33 cellular contexts compared by ENCODE assay signal in genomic region chr9:99385215-99385614, GRCh38.
DNase-seq lines count a peak whose midpoint lies in the region; ATAC-seq, FAIRE-seq and TF ChIP-seq lines count a peak whose summit lies in the region.
"Had no signal": no experiment of that assay in that cellular context is flagged by ENCODE, and none has a peak within 500 bp of the region (broad histone marks: within the 10 kb centered on the region; RNA-seq: fewer than 3 reads in every experiment).

No MANE protein-coding gene starts in this region.

- H3K79me2 ChIP-seq in HepG2 (ENCODE audit: insufficient read depth, low read length) = no peaks in the 10 kb centered on the region

- H3K27ac ChIP-seq in HepG2 (ENCODE audit: extremely low read length, insufficient read depth, low read length) (no peak overlapping the region), right lobe of liver (no peak overlapping the region), SK-N-MC (peak overlapping the region; percentile 42; the same call in 1 of the 2 replicates), neuronal stem cell (replicated peaks; ENCODE audit: low read length) (no peak overlapping the region), prostate gland (no peak overlapping the region)
- H3K27ac ChIP-seq: cardiac muscle cell, ovary, Peyer's patch, thoracic aorta, WERI-Rb-1 had no signal

- H3K36me3 ChIP-seq in HepG2 (replicated peaks in 1 of 2; ENCODE audit: control insufficient read depth in 1 of 2, insufficient read depth in 2 of 2, low read length in 2 of 2) (no peaks in the 10 kb centered on the region), right lobe of liver (no peaks in the 10 kb centered on the region), SK-N-MC (ENCODE audit: insufficient read depth, low read length) (no peaks in the 10 kb centered on the region), neuronal stem cell (replicated peaks in 1 of 2; ENCODE audit: control insufficient read depth in 2 of 2, insufficient read depth in 2 of 2, low read length in 2 of 2) (no peaks in the 10 kb centered on the region), prostate gland (no peaks in the 10 kb centered on the region)
- H3K36me3 ChIP-seq: cardiac muscle cell, HAP-1, ovary, Peyer's patch, thoracic aorta, WERI-Rb-1 had no signal

- FAIRE-seq in HepG2 (lab: Jason Lieb, UNC) = no peak
- FAIRE-seq: D721Med, islet of Langerhans, small intestine, urothelium cell line had no signal

- no peak for TF ChIP-seq POLR2A in HepG2 (IDR thresholded peaks at IDR 0.05; ENCODE audit: insufficient read depth in 1 of 2, low read depth in 2 of 2, low read length in 2 of 2)
- TF ChIP-seq POLR2A in right lobe of liver (IDR thresholded peaks at IDR 0.05) = no peak
- TF ChIP-seq POLR2A in prostate gland (IDR thresholded peaks at IDR 0.05) = no peak

- H2AK5ac ChIP-seq in neuronal stem cell (ENCODE audit: low read depth, low read length) = no peak overlapping the region

- H3K79me1 ChIP-seq in neuronal stem cell (ENCODE audit: low read depth, low read length) = no peaks in the 10 kb centered on the region

- H3K14ac ChIP-seq in neuronal stem cell (ENCODE audit: low read length) = no peak overlapping the region

- H2BK120ac ChIP-seq in neuronal stem cell (ENCODE audit: low read depth, low read length) = no peak overlapping the region

- BruUV-seq in HepG2 (replicated peaks; lab: Mats Ljungman, UMichigan) = no TSS peak

- H3K9me3 ChIP-seq in HepG2 (ENCODE audit: low read length) = no peaks in the 10 kb centered on the region
- no peaks in the 10 kb centered on the region for H3K9me3 ChIP-seq in right lobe of liver
- H3K9me3 ChIP-seq in SK-N-MC (ENCODE audit: low read depth, low read length) = no peaks in the 10 kb centered on the region
- no peaks in the 10 kb centered on the region for H3K9me3 ChIP-seq in neuronal stem cell (replicated peaks in 1 of 2; ENCODE audit: control insufficient read depth in 2 of 2, insufficient read depth in 1 of 2, low read depth in 1 of 2, low read length in 2 of 2)
- no peaks in the 10 kb centered on the region for H3K9me3 ChIP-seq in prostate gland
- H3K9me3 ChIP-seq: HAP-1, ovary, Peyer's patch, thoracic aorta had no signal

- no peak for DNase-seq in HepG2 (ENCODE audit: low spot score)
- DNase-seq in right lobe of liver = no peak
- DNase-seq in SK-N-MC (ENCODE audit: low read depth, low spot score) = no peak
- no peak for DNase-seq in neuronal stem cell (ENCODE audit: low spot score)
- no peak for DNase-seq in NCI-H526 treated with DMSO at 0.1 percent for 48 hours (lab: John Stamatoyannopoulos, UW)
- DNase-seq in prostate gland (ENCODE audit: low spot score) = no peak
- no peak for DNase-seq in superior temporal gyrus (ENCODE audit: extremely low spot score)
- DNase-seq: activated CD4-positive, alpha-beta T cell treated with anti-CD3 and anti-CD28 coated beads, Interleukin-2, amount 10 ng/mL, durations not matched to agents 24 days and 14 days; activated effector memory CD4-positive, alpha-beta T cell treated with Interleukin-2 at 50 U/mL for 16 hours; aorta; CD4-positive, alpha-beta T cell; cortex of kidney; effector memory CD8-positive, alpha-beta T cell; erythroblast; NCI-H1048; NCI-H187; NCI-H526; nephron progenitor cell; ovary; Peyer's patch; SIG-M5; small intestine; stimulated activated CD4-positive, alpha-beta T cell treated with anti-CD3 and anti-CD28 coated beads, Interleukin-1b, Interleukin-23, amount 100 ng/mL, for 48 hours; T-helper 9 cell; WERI-Rb-1 had no signal

- H3K4me2 ChIP-seq in HepG2 (ENCODE audit: low read depth, low read length) (no peak overlapping the region), neuronal stem cell (ENCODE audit: insufficient read depth, low read length, poor library complexity, severe bottlenecking) (no peak overlapping the region)

- CTCF ChIA-PET in HepG2 (lab: Yijun Ruan, JAX; ENCODE audit: low intra/inter-chr PET ratio, low total read pairs) = no interaction called here

- H3K4me1 ChIP-seq in HepG2 (ENCODE audit: insufficient read depth, low read length) (peaks cover 31% of the 10 kb centered on the region), right lobe of liver (no peaks in the 10 kb centered on the region), neuronal stem cell (ENCODE audit: control insufficient read depth in 2 of 2, insufficient read depth in 1 of 2, low read depth in 1 of 2, low read length in 2 of 2) (peaks cover 0 to 3% of the 10 kb centered on the region in 2 donors), prostate gland (replicated peaks) (no peaks in the 10 kb centered on the region)
- H3K4me1 ChIP-seq: HAP-1, Peyer's patch had no signal

- no peaks in the 10 kb centered on the region for H4K20me1 ChIP-seq in HepG2 (ENCODE audit: insufficient read depth, low read length)

- no peak overlapping the region for H4K8ac ChIP-seq in neuronal stem cell (ENCODE audit: low read depth, low read length)

- TF ChIP-seq RAD21 in HepG2 (CRISPR knock-in tag; IDR thresholded peaks at IDR 0.05) = no peak

- H3K18ac ChIP-seq in neuronal stem cell (ENCODE audit: low read length) = no peak overlapping the region

- H3K23ac ChIP-seq in neuronal stem cell (ENCODE audit: low read depth, low read length, poor library complexity) = no peak overlapping the region

- intact Hi-C loops in HepG2 (cut with micrococcal nuclease; ENCODE audit: unreplicated experiment) (no loop called here), right lobe of liver (cut with DNase I) (no loop called here), prostate gland (cut with DNase I) (no loop called here)

- H4K91ac ChIP-seq in neuronal stem cell (ENCODE audit: low read depth, low read length, poor library complexity) = no peak overlapping the region

- H2BK12ac ChIP-seq in neuronal stem cell (ENCODE audit: low read length) = no peak overlapping the region

- TF ChIP-seq EP300 in HepG2 (IDR thresholded peaks at IDR 0.05; ENCODE audit: low read depth in 2 of 2, low read length in 2 of 2) (no peak), HepG2 (CRISPR knock-in tag; IDR thresholded peaks at IDR 0.05; ENCODE audit: borderline replicate concordance) (no peak)

- no peak overlapping the region for H3K9ac ChIP-seq in HepG2 (ENCODE audit: insufficient read depth, low read depth, low read length)
- no peak overlapping the region for H3K9ac ChIP-seq in SK-N-MC (ENCODE audit: insufficient read length)
- no peak overlapping the region for H3K9ac ChIP-seq in neuronal stem cell (ENCODE audit: low read depth, low read length, poor library complexity)

- 63% methylated on average over 4 of the region's 4 CpGs for WGBS in HepG2 (ENCODE audit: low lambda C conversion rate)
- WGBS in right lobe of liver (ENCODE audit: insufficient coverage, low coverage, low lambda C conversion rate, missing lambda C conversion rate) = 86% methylated on average over 4 of the region's 4 CpGs
- no CpG with 5 or more reads among the region's 4 CpGs for WGBS in neuronal stem cell (ENCODE audit: extremely low coverage in 2 of 2, insufficient read length in 2 of 2, insufficient replicate concordance in 1 of 2), 2 donors
- 96% methylated on average over 4 of the region's 4 CpGs for WGBS in prostate gland

- ATAC-seq in HepG2 (peak; percentile 51), right lobe of liver (no peak), GM19395 (IDR thresholded peaks at IDR 0.05; ENCODE audit: unreplicated experiment) (no peak)
- ATAC-seq: effector memory CD8-positive, alpha-beta T cell; left lobe of liver had no signal

- H2BK5ac ChIP-seq in neuronal stem cell (ENCODE audit: low read length) = no peak overlapping the region

- H3K4me3 ChIP-seq in HepG2 (replicated peaks in 1 of 3; ENCODE audit: insufficient read depth in 1 of 3, low read depth in 2 of 3, low read length in 3 of 3) (no peak overlapping the region), right lobe of liver (no peak overlapping the region), SK-N-MC (no peak overlapping the region; the same call in 1 of the 2 replicates), neuronal stem cell (ENCODE audit: low read length in 2 of 2) (no peak overlapping the region), prostate gland (no peak overlapping the region)
- H3K4me3 ChIP-seq: cardiac muscle cell, HAP-1, ovary, Peyer's patch, thoracic aorta had no signal

- H2AFZ ChIP-seq in HepG2 (ENCODE audit: low read length) (no peak overlapping the region), neuronal stem cell (ENCODE audit: low read length) (no peak overlapping the region)

- in situ Hi-C loops in HepG2 (cut with HindIII; ENCODE audit: extremely low pct_ligation_motif_present, low pct_unique_long_range_greater_than_20kb) = no loop called here

- H3K4ac ChIP-seq in neuronal stem cell (ENCODE audit: low read length) = no peak overlapping the region

- POLR2A ChIA-PET in HepG2 (lab: Yijun Ruan, JAX) = no interaction called here

- no peaks in the 10 kb centered on the region for H3K27me3 ChIP-seq in HepG2 (ENCODE audit: control insufficient read depth in 1 of 2, insufficient read depth in 2 of 2, low read length in 2 of 2)
- H3K27me3 ChIP-seq in right lobe of liver = no peaks in the 10 kb centered on the region
- peaks cover 0 to 3% (median 0%) of the 10 kb centered on the region in 3 experiments for H3K27me3 ChIP-seq in neuronal stem cell (ENCODE audit: control insufficient read depth in 3 of 3, insufficient read depth in 3 of 3, low read depth in 1 of 3, low read length in 3 of 3)
- no peaks in the 10 kb centered on the region for H3K27me3 ChIP-seq in prostate gland (replicated peaks; ENCODE audit: insufficient read depth)
- H3K27me3 ChIP-seq: cardiac muscle cell, ovary, Peyer's patch had no signal

- H2BK15ac ChIP-seq in neuronal stem cell (ENCODE audit: low read length) = peak overlapping the region; percentile 43

- TF ChIP-seq CTCF in HepG2 (CRISPR knock-in tag; IDR thresholded peaks at IDR 0.05) (no peak), right lobe of liver (IDR thresholded peaks at IDR 0.05) (no peak), prostate gland (IDR thresholded peaks at IDR 0.05) (no peak)

TF ChIP-seq in HepG2, 621 proteins besides CTCF, POLR2A, EP300 and RAD21 (continues in another document):
- TF ChIP-seq ZNF672 (CRISPR knock-in tag; IDR thresholded peaks at IDR 0.05) (no peak), ZNF264 (CRISPR knock-in tag; IDR thresholded peaks at IDR 0.05) (no peak), ZNF557 (CRISPR knock-in tag; IDR thresholded peaks at IDR 0.05) (no peak), MATR3 (CRISPR knock-in tag; IDR thresholded peaks at IDR 0.05) (no peak), ZNF432 (CRISPR knock-in tag; IDR thresholded peaks at IDR 0.05; ENCODE audit: borderline replicate concordance) (no peak), NRL (CRISPR knock-in tag; IDR thresholded peaks at IDR 0.05; ENCODE audit: borderline replicate concordance) (no peak)
